27 cellular contexts compared by ENCODE assay signal in the genomic region with DNA sequence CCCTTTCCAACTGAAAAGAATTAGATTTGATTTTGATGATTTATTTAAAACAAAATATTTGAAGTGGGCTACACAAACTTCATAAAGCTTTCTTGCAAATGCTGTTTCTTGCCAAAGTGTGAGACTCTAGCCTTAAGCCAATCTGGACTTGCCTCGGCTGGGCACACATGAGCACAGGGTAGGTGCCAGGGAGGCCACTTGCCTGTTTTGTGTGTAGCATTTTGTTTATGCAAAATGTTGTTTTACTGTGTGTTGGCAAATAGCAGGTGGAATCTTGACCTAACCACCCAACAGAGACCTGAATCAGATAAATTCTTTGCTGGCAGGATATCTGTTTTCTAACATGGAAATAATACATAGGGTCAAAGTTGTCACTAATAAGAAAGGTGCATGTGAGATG.
"Had no signal": no experiment of that assay in that cellular context is flagged by ENCODE, and none has a peak within 500 bp of the region (broad histone marks: within the 10 kb centered on the region; RNA-seq: fewer than 3 reads in every experiment).

No MANE protein-coding gene starts in this region.

- H3K36me3 ChIP-seq: SJSA1 had no signal

- DNase-seq: activated B cell treated with CpG ODN at 0.5 μM for 24 hours; activated CD4-positive, alpha-beta memory T cell treated with anti-CD3 and anti-CD28 coated beads, Interleukin-2, amount 10 ng/mL, durations not matched to agents 7 days and 5 days; activated CD4-positive, alpha-beta T cell treated with anti-CD3 and anti-CD28 coated beads for 1 hour; activated CD4-positive, alpha-beta T cell treated with anti-CD3 and anti-CD28 coated beads for 48 hours; activated CD8-positive, alpha-beta memory T cell treated with anti-CD3 and anti-CD28 coated beads for 24 hours; activated CD8-positive, alpha-beta memory T cell treated with anti-CD3 and anti-CD28 coated beads, Interleukin-2, amount 10 ng/mL, durations not matched to agents 7 days and 5 days; activated CD8-positive, alpha-beta memory T cell treated with anti-CD3 and anti-CD28 coated beads, Interleukin-2, amount 50 U/mL, for 48 hours; activated effector memory CD4-positive, alpha-beta T cell treated with Interleukin-2 at 50 U/mL for 16 hours; activated naive CD4-positive, alpha-beta T cell treated with anti-CD3 and anti-CD28 coated beads, Interleukin-2, amount 10 ng/mL, durations not matched to agents 7 days and 5 days; activated naive CD8-positive, alpha-beta T cell treated with anti-CD3 and anti-CD28 coated beads, Interleukin-2, amount 50 U/mL, for 24 hours; activated T-cell treated with anti-CD3 and anti-CD28 coated beads, Interleukin-2, amount 50 U/mL, for 48 hours; NCI-H1048; NCI-H1930; NCI-H226; NCI-H446 treated with DMSO at 0.1 percent for 48 hours; NCI-H82; NK-92 treated with Interleukin-12 subunit alpha and Interleukin-12 subunit beta, amount 100 ng/mL, for 24 hours; OCI-M1; SHP77 treated with DMSO at 0.1 percent for 48 hours; T-helper 1 cell; T-helper 2 cell; T-helper 9 cell had no signal

- FAIRE-seq: bronchial epithelial cell had no signal

- H3K27me3 ChIP-seq: SJSA1 had no signal

- H3K9me3 ChIP-seq: SJSA1 had no signal

- ATAC-seq: activated CD8-positive, alpha-beta memory T cell treated with anti-CD3 and anti-CD28 coated beads, Interleukin-2, amount 10 ng/mL, durations not matched to agents 7 days and 5 days; activated naive CD8-positive, alpha-beta T cell treated with anti-CD3 and anti-CD28 coated beads, Interleukin-2, amount 50 U/mL, for 24 hours; Panc1; SK-N-SH treated with all-trans-retinoic acid at 6 μM for 48 hours had no signal

- H3K27ac ChIP-seq: SJSA1, VCaP had no signal

- H3K4me3 ChIP-seq: SJSA1 had no signal
